ENCODE assay signal across 9 cellular contexts in genomic region chr15:57375827-57376694, GRCh38. TPM values are rescaled to one million over a fixed set of nuclear protein-coding genes. Genes with fewer than 3 reads are reported as not detected.
DNase-seq lines count a peak whose midpoint lies in the region; ATAC-seq, FAIRE-seq and TF ChIP-seq lines count a peak whose summit lies in the region.
"Had no signal": no experiment of that assay in that cellular context is flagged by ENCODE, and none has a peak within 500 bp of the region (broad histone marks: within the 10 kb centered on the region; RNA-seq: fewer than 3 reads in every experiment).

TSS of gene CGNL1 (plus strand) at chr15:57376505. CDS start at chr15:57438000, 61,495 bp downstream.

- H3K9me3 ChIP-seq in HEK293 (ENCODE audit: control insufficient read depth, insufficient read depth, low read depth, low read length): no peaks in the 10 kb centered on the region
- no peaks in the 10 kb centered on the region for H3K9me3 ChIP-seq in small intestine (ENCODE audit: control insufficient read depth, low read depth)

- BruUV-seq in MCF 10A (replicated peaks; lab: Mats Ljungman, UMichigan): no TSS peak

- no peaks in the 10 kb centered on the region for H3K79me2 ChIP-seq in ACC112 (ENCODE audit: control insufficient read depth, insufficient read depth, low read length, unreplicated experiment)

- TF ChIP-seq CTCF in HEK293 (tag by site-specific recombination; IDR thresholded peaks at IDR 0.05) (no peak), MCF 10A (IDR thresholded peaks at IDR 0.05; ENCODE audit: unreplicated experiment) (no peak)

- no peak within 1 kb of the TSS for H3K27ac ChIP-seq in ACC112 (ENCODE audit: low read depth, low read length)
- peak within 1 kb of the TSS; percentile 53; the same call in 1 of the 2 replicates for H3K27ac ChIP-seq in HEK293 (ENCODE audit: extremely low read depth, low read depth, low read length)
- H3K27ac ChIP-seq in small intestine (ENCODE audit: low read depth in 1 of 2, low read length in 1 of 2): no peak within 1 kb of the TSS

- H3K27me3 Mint-ChIP-seq in MCF 10A (ENCODE audit: insufficient read depth, unreplicated experiment) (peaks cover 65% of the 10 kb centered on the region), immature natural killer cell (ENCODE audit: low read depth in 3 of 3) (peaks cover 15 to 32% (median 17%) of the 10 kb centered on the region in 3 donors)

- 18 to 33% (median 28%) methylated on average over 44 to 76 of the region's 76 CpGs for WGBS in small intestine, 3 donors

- H3K4me3 ChIP-seq in ACC112 (ENCODE audit: low read depth, low read length): peak within 1 kb of the TSS; percentile 81
- peak within 1 kb of the TSS; percentile 39 for H3K4me3 ChIP-seq in HEK293 (ENCODE audit: low read depth, low read length)
- peak within 1 kb of the TSS in 1 of 2 donors; percentile 58 for H3K4me3 ChIP-seq in small intestine (ENCODE audit: low read depth in 1 of 2, low read length in 2 of 2)

- H3K4me1 Mint-ChIP-seq in MCF 10A (ENCODE audit: insufficient read depth, unreplicated experiment) (no peaks in the 10 kb centered on the region), immature natural killer cell (peaks cover 0 to 10% of the 10 kb centered on the region in 2 donors)

- H3K9me3 Mint-ChIP-seq in MCF 10A (ENCODE audit: unreplicated experiment) (no peaks in the 10 kb centered on the region), immature natural killer cell (no peaks in the 10 kb centered on the region)

- FAIRE-seq in small intestine (lab: Jason Lieb, UNC): no peak
- FAIRE-seq: colon had no signal

- intact Hi-C loops in MCF 10A (cut with micrococcal nuclease): no loop called here

- H3K4me1 ChIP-seq in ACC112 (ENCODE audit: control insufficient read depth, insufficient read depth, low read length, unreplicated experiment) (peaks cover 6% of the 10 kb centered on the region), HEK293 (ENCODE audit: control insufficient read depth, insufficient read depth, low read length) (peaks cover 3% of the 10 kb centered on the region; the same call in 1 of the 2 replicates), small intestine (ENCODE audit: control insufficient read depth in 2 of 2, insufficient read depth in 1 of 2, low read depth in 1 of 2, low read length in 1 of 2) (no peaks in the 10 kb centered on the region)

- H3K27me3 ChIP-seq in ACC112 (ENCODE audit: insufficient read depth, low read length): peaks cover 42% of the 10 kb centered on the region
- peaks cover 0 to 2% of the 10 kb centered on the region in 2 donors for H3K27me3 ChIP-seq in small intestine (ENCODE audit: control insufficient read depth in 2 of 2, insufficient read depth in 2 of 2, low read length in 2 of 2)

- no peak for DNase-seq in MCF 10A (ENCODE audit: unreplicated experiment)
- no peak for DNase-seq in immature natural killer cell
- DNase-seq in small intestine: peak; percentile 29
- DNase-seq in KG1 (lab: John Stamatoyannopoulos, UW): no peak

- no peaks in the 10 kb centered on the region for H3K36me3 Mint-ChIP-seq in MCF 10A (ENCODE audit: insufficient read depth, unreplicated experiment)
- no peaks in the 10 kb centered on the region for H3K36me3 Mint-ChIP-seq in immature natural killer cell

- H2AFZ ChIP-seq in ACC112 (ENCODE audit: low read length, unreplicated experiment): peak within 1 kb of the TSS; percentile 53

- H3K4me3 Mint-ChIP-seq in MCF 10A (ENCODE audit: unreplicated experiment) (peak within 1 kb of the TSS; percentile 66), immature natural killer cell (peak within 1 kb of the TSS in 3 of 5 donors; percentile 5 to 51 (median 14))

- H3K36me3 ChIP-seq in ACC112 (ENCODE audit: insufficient read depth, low read length): no peaks in the 10 kb centered on the region
- H3K36me3 ChIP-seq in HEK293 (ENCODE audit: control insufficient read depth in 2 of 2, insufficient read depth in 1 of 2, low read length in 2 of 2): no peaks in the 10 kb centered on the region
- H3K36me3 ChIP-seq in small intestine (ENCODE audit: control insufficient read depth in 2 of 2, insufficient read depth in 2 of 2, low read length in 2 of 2): no peaks in the 10 kb centered on the region

- POLR2A ChIA-PET in HEK293 (lab: Yijun Ruan, JAX) (interaction anchor here (0.6 kb wide), 1 partner anchor 152 kb away, joined by 3 read pairs; no protein-coding TSS in a partner anchor), MCF 10A (lab: Yijun Ruan, JAX) (no interaction called here)

- ATAC-seq in HG02798 (IDR thresholded peaks at IDR 0.05; ENCODE audit: poor library complexity, unreplicated experiment) (no peak), GM19324 (IDR thresholded peaks at IDR 0.05; ENCODE audit: low FRiP score, unreplicated experiment) (no peak)

- CTCF ChIA-PET in HEK293 (lab: Yijun Ruan, JAX) (no interaction called here), MCF 10A (lab: Yijun Ruan, JAX) (interaction anchor here (1.6 to 2.5 kb wide), 2 partner anchors 36 to 151 kb away, joined by 5 to 20 read pairs; no protein-coding TSS in a partner anchor)

- H3K27ac Mint-ChIP-seq in MCF 10A (ENCODE audit: low read depth, unreplicated experiment) (no peak within 1 kb of the TSS), immature natural killer cell (no peak within 1 kb of the TSS)

TF ChIP-seq in HEK293, 187 proteins besides CTCF, POLR2A, EP300 and RAD21:
- TF ChIP-seq KLF10 (tag by site-specific recombination; IDR thresholded peaks at IDR 0.05) (peak; percentile 71; the same call in 1 of the 2 replicates), KLF16 (tag by site-specific recombination; IDR thresholded peaks at IDR 0.05) (no peak), ZNF664 (tag by site-specific recombination; IDR thresholded peaks at IDR 0.05) (peak; percentile 98), ZBTB20 (tag by site-specific recombination; IDR thresholded peaks at IDR 0.05) (peak; percentile 67), ZNF202 (tag by site-specific recombination; IDR thresholded peaks at IDR 0.05; ENCODE audit: borderline replicate concordance) (0 out of 2 replicates have a peak, but pooled peaks have one; percentile 51), PRDM1 (tag by site-specific recombination; IDR thresholded peaks at IDR 0.05) (0 out of 2 replicates have a peak, but pooled peaks have one; percentile 31), KLF17 (tag by site-specific recombination; IDR thresholded peaks at IDR 0.05) (0 out of 2 replicates have a peak, but pooled peaks have one; percentile 16), ZNF701 (tag by site-specific recombination; IDR thresholded peaks at IDR 0.05) (no peak), SP2 (tag by site-specific recombination; IDR thresholded peaks at IDR 0.05) (peak; percentile 28), ZNF341 (tag by site-specific recombination; IDR thresholded peaks at IDR 0.05; ENCODE audit: low read depth) (peak; percentile 53), ZNF423 (tag by site-specific recombination; IDR thresholded peaks at IDR 0.05) (no peak)
TF ChIP-seq in HEK293: peak in this region for 8.

RNA-seq across cellular contexts. Expression of gene CGNL1, which starts in this region (rescaled TPM):
- 0.05 TPM in 1 of 2 replicates, not detected in the other for total RNA-seq in MCF 10A (2022)
- polyA plus RNA-seq in immature natural killer cell: not detected
- polyA plus RNA-seq in small intestine: 1 to 10 TPM in 2 of 3 donors, under 1 TPM in 1; 0.81 to 2.7 (median 1.1) TPM
